ENCODE assay signal across 1 cellular context in genomic region chr18:44681039-44681595, GRCh38.
TF ChIP-seq lines count a peak whose summit lies in the region.

No MANE protein-coding gene starts in this region.

TF ChIP-seq in GM23338, 12 proteins besides CTCF, POLR2A, EP300 and RAD21 (continued from another document):
- no peak for TF ChIP-seq ZNF462 (CRISPR knock-in tag; IDR thresholded peaks at IDR 0.05)
- no peak for TF ChIP-seq REST (IDR thresholded peaks at IDR 0.05; ENCODE audit: unreplicated experiment)
- TF ChIP-seq STAT1 (IDR thresholded peaks at IDR 0.05; ENCODE audit: unreplicated experiment): no peak
- TF ChIP-seq ZNF114 (CRISPR knock-in tag; IDR thresholded peaks at IDR 0.05): no peak
- TF ChIP-seq EZH2 (IDR thresholded peaks at IDR 0.05; ENCODE audit: low read depth, unreplicated experiment): no peak
- TF ChIP-seq NANOG (IDR thresholded peaks at IDR 0.05; ENCODE audit: borderline replicate concordance): no peak
- TF ChIP-seq EZH2phosphoT487 (IDR thresholded peaks at IDR 0.05; ENCODE audit: unreplicated experiment): no peak
TF ChIP-seq in GM23338: peak in this region for 0.
